Comparison of ENCODE assay signal across 11 cellular contexts in genomic region chr14:66509874-66510273, GRCh38. TPM values are rescaled to one million over a fixed set of nuclear protein-coding genes. Genes with fewer than 3 reads are reported as not detected.
DNase-seq lines count a peak whose midpoint lies in the region; ATAC-seq, FAIRE-seq and TF ChIP-seq lines count a peak whose summit lies in the region.
"Had no signal": no experiment of that assay in that cellular context is flagged by ENCODE, and none has a peak within 500 bp of the region (broad histone marks: within the 10 kb centered on the region; RNA-seq: fewer than 3 reads in every experiment).

No MANE protein-coding gene starts in this region.

- TSS peak; percentile 39 for BruUV-seq in K562 (replicated peaks; lab: Mats Ljungman, UMichigan)

- FAIRE-seq in A549 (lab: Jason Lieb, UNC) (no peak), K562 (lab: Jason Lieb, UNC) (no peak)

- peaks cover 19% of the 10 kb centered on the region for H3K27me3 ChIP-seq in GM23338 (ENCODE audit: insufficient read depth)
- H3K27me3 ChIP-seq in K562 (ENCODE audit: control insufficient read depth in 2 of 2, insufficient read depth in 2 of 2, low read length in 2 of 2): no peaks in the 10 kb centered on the region
- H3K27me3 ChIP-seq in mesenchymal stem cell (ENCODE audit: control insufficient read depth in 1 of 2, insufficient read depth in 1 of 2, low read length in 2 of 2): no peaks in the 10 kb centered on the region

- TF ChIP-seq POLR2A in A549 (IDR thresholded peaks at IDR 0.05; ENCODE audit: low read length) (no peak), K562 (conservative IDR thresholded peaks at IDR 0.05) (no peak)

- no peak overlapping the region for H2BK15ac ChIP-seq in mesenchymal stem cell (ENCODE audit: low read depth, poor library complexity, severe bottlenecking)

- peaks cover 9% of the 10 kb centered on the region for H3K4me1 Mint-ChIP-seq in GM23338

- peaks cover 5% of the 10 kb centered on the region for H3F3A ChIP-seq in GM23338 (replicated peaks; ENCODE audit: low read depth)

- H3K27ac ChIP-seq in A549 (no peak overlapping the region), GM23338 (ENCODE audit: low read depth) (no peak overlapping the region), K562 (ENCODE audit: extremely low read depth, low read depth, low read length) (no peak overlapping the region), mesenchymal stem cell (ENCODE audit: low read length, poor library complexity, severe bottlenecking) (no peak overlapping the region)

- H3K9me1 ChIP-seq in K562 (ENCODE audit: control insufficient read depth, insufficient read depth, low read length): no peaks in the 10 kb centered on the region

- POLR2A ChIA-PET in A549 (lab: Yijun Ruan, JAX): no interaction called here
- POLR2A ChIA-PET in K562 (lab: Yijun Ruan, JAX): no interaction called here

- H2AFZ ChIP-seq in GM23338: no peak overlapping the region
- H2AFZ ChIP-seq in K562 (ENCODE audit: low read depth, low read length): no peak overlapping the region
- H2AFZ ChIP-seq in mesenchymal stem cell (ENCODE audit: low read depth, low read length): no peak overlapping the region

- no peak overlapping the region for H2BK5ac ChIP-seq in mesenchymal stem cell (ENCODE audit: low read depth, low read length, poor library complexity, severe bottlenecking)

- H3K4me1 ChIP-seq in A549 (peaks cover 11% of the 10 kb centered on the region; the same call in 2 of the 3 replicates), GM23338 (ENCODE audit: insufficient read depth) (peaks cover 12% of the 10 kb centered on the region), K562 (replicated peaks in 1 of 2; ENCODE audit: control insufficient read depth in 2 of 2, insufficient read depth in 2 of 2, low read length in 2 of 2) (peaks cover 0 to 24% of the 10 kb centered on the region in 2 experiments; a peak in 3 of 5 replicates), mesenchymal stem cell (ENCODE audit: control insufficient read depth, insufficient read depth, low read depth, low read length) (peaks cover 2% of the 10 kb centered on the region)

- no peak overlapping the region for H3K23ac ChIP-seq in mesenchymal stem cell (ENCODE audit: low read length in 2 of 2)

- H3K27ac Mint-ChIP-seq in GM23338: no peak overlapping the region

- no peak overlapping the region for H4K8ac ChIP-seq in mesenchymal stem cell (ENCODE audit: low read length)

- H3K9me3 ChIP-seq in A549 (no peaks in the 10 kb centered on the region), K562 (replicated peaks; ENCODE audit: control insufficient read depth, insufficient read depth, low read depth, low read length) (no peaks in the 10 kb centered on the region), mesenchymal stem cell (ENCODE audit: control insufficient read depth, low read length) (no peaks in the 10 kb centered on the region)

- H3K9ac ChIP-seq in K562 (ENCODE audit: insufficient read depth in 1 of 2, low read depth in 2 of 2, low read length in 2 of 2): no peak overlapping the region
- H3K9ac ChIP-seq in mesenchymal stem cell (ENCODE audit: low read length): peak overlapping the region; percentile 93

- H2AK5ac ChIP-seq in mesenchymal stem cell (ENCODE audit: low read length, severe bottlenecking): no peak overlapping the region

- H2BK120ac ChIP-seq in mesenchymal stem cell (ENCODE audit: low read depth, low read length): no peak overlapping the region

- TF ChIP-seq RAD21 in A549 (conservative IDR thresholded peaks at IDR 0.05 in 1 of 2, IDR thresholded peaks at IDR 0.05 in 1 of 2): no peak
- TF ChIP-seq RAD21 in K562 (CRISPR knock-in tag; conservative IDR thresholded peaks at IDR 0.05 in 1 of 2, IDR thresholded peaks at IDR 0.05 in 1 of 2): no peak

- CTCF ChIA-PET in A549 (lab: Yijun Ruan, JAX) (no interaction called here), K562 (lab: Yijun Ruan, JAX; ENCODE audit: low intra/inter-chr PET ratio) (no interaction called here)

- H3K79me2 ChIP-seq in GM23338 (replicated peaks; ENCODE audit: insufficient read depth) (peaks cover 60% of the 10 kb centered on the region), K562 (ENCODE audit: control insufficient read depth, insufficient read depth, low read length) (peaks cover 55% of the 10 kb centered on the region)

- H3K14ac ChIP-seq in mesenchymal stem cell (ENCODE audit: low read length in 2 of 2): no peak overlapping the region

- TF ChIP-seq CTCF in A549 (IDR thresholded peaks at IDR 0.05) (no peak), GM23338 (conservative IDR thresholded peaks at IDR 0.05; ENCODE audit: low read depth in 2 of 2) (no peak), K562 (IDR thresholded peaks at IDR 0.05 in 2 of 3, conservative IDR thresholded peaks at IDR 0.05 in 1 of 3; ENCODE audit: insufficient read depth in 2 of 3, low read depth in 1 of 3, low read length in 3 of 3) (no peak)

- intact Hi-C loops in K562 (cut with micrococcal nuclease): no loop called here

- H3K4me2 ChIP-seq in A549 (peak overlapping the region; percentile 95), GM23338 (peak overlapping the region; percentile 93), K562 (ENCODE audit: insufficient read depth, low read length) (no peak overlapping the region), mesenchymal stem cell (ENCODE audit: low read length, poor library complexity, severe bottlenecking) (no peak overlapping the region)

- DNase-seq in A549 (ENCODE audit: low read depth in 1 of 2, low spot score in 1 of 2): no peak
- peak; percentile 26 for DNase-seq in GM23338 (ENCODE audit: low spot score)
- DNase-seq in K562 (ENCODE audit: extremely low read depth in 1 of 4, low spot score in 3 of 4): no peak
- peak; percentile 9 for DNase-seq in mesenchymal stem cell
- DNase-seq in GOT3 (lab: John Stamatoyannopoulos, UW): no peak
- no peak for DNase-seq in stimulated activated CD4-positive, alpha-beta T cell treated with anti-CD3 and anti-CD28 coated beads, Interleukin-4, amount 100 ng/mL, for 1 hour
- DNase-seq in NCI-H1930 (lab: John Stamatoyannopoulos, UW): no peak
- DNase-seq: activated CD4-positive, alpha-beta T cell treated with anti-CD3 and anti-CD28 coated beads for 4 hours; GDM1 had no signal

- no peak overlapping the region for H3K18ac ChIP-seq in mesenchymal stem cell (ENCODE audit: low read depth in 1 of 2, low read length in 2 of 2)

- WGBS in A549 (ENCODE audit: missing lambda C conversion rate): 82% methylated on average over 4 of the region's 4 CpGs
- WGBS in K562 (ENCODE audit: insufficient coverage, low coverage, missing lambda C conversion rate): 20% methylated on average over 4 of the region's 4 CpGs
- 83% methylated on average over 1 of the region's 4 CpGs for WGBS in mesenchymal stem cell

- no peaks in the 10 kb centered on the region for H3K9me2 ChIP-seq in GM23338 (ENCODE audit: insufficient read depth)

- no peaks in the 10 kb centered on the region for H3K36me3 ChIP-seq in GM23338 (ENCODE audit: insufficient read depth)
- no peaks in the 10 kb centered on the region for H3K36me3 ChIP-seq in K562 (ENCODE audit: control insufficient read depth, insufficient read depth, low read length)
- H3K36me3 ChIP-seq in mesenchymal stem cell (ENCODE audit: control insufficient read depth in 1 of 2, insufficient read depth in 2 of 2, low read depth in 1 of 2, low read length in 2 of 2): no peaks in the 10 kb centered on the region

- H3K9me3 Mint-ChIP-seq in GM23338: no peaks in the 10 kb centered on the region

- H3K79me1 ChIP-seq in mesenchymal stem cell (replicated peaks; ENCODE audit: low read length, poor library complexity, severe bottlenecking): peaks cover 7% of the 10 kb centered on the region

- H3K36me3 Mint-ChIP-seq in GM23338 (ENCODE audit: low read depth): no peaks in the 10 kb centered on the region; the same call in 2 of the 3 replicates

- in situ Hi-C loops in K562 (cut with MboI): no loop called here

- no peak overlapping the region for H2BK12ac ChIP-seq in mesenchymal stem cell (ENCODE audit: low read length in 2 of 2)

- peaks cover 26% of the 10 kb centered on the region for H3K27me3 Mint-ChIP-seq in GM23338 (ENCODE audit: insufficient read depth, low read depth, poor library complexity)

- H4K20me1 ChIP-seq in GM23338 (replicated peaks; ENCODE audit: insufficient read depth) (peaks cover 19% of the 10 kb centered on the region; the same call in 1 of the 2 replicates), K562 (replicated peaks; ENCODE audit: control insufficient read depth, insufficient read depth, low read length) (peaks cover 10% of the 10 kb centered on the region; the same call in 1 of the 2 replicates)

- H4K91ac ChIP-seq in mesenchymal stem cell (ENCODE audit: low read length): no peak overlapping the region

- TF ChIP-seq EP300 in A549 (IDR thresholded peaks at IDR 0.05) (no peak), K562 (IDR thresholded peaks at IDR 0.05; ENCODE audit: low read length) (no peak)

- H3K4me3 ChIP-seq in A549: peak overlapping the region; percentile 76
- H3K4me3 ChIP-seq in GM23338: peak overlapping the region; percentile 91
- H3K4me3 ChIP-seq in K562: peak overlapping the region; percentile 54; the same call in 1 of the 2 replicates
- peak overlapping the region in 1 of 2 experiments; percentile 97 for H3K4me3 ChIP-seq in mesenchymal stem cell (ENCODE audit: insufficient read depth in 1 of 2, low read depth in 1 of 2, low read length in 2 of 2)

- peak overlapping the region; percentile 85 for H3K4me3 Mint-ChIP-seq in GM23338

- ATAC-seq in A549: no peak
- ATAC-seq in GM23338: no peak
- ATAC-seq in K562: no peak
- ATAC-seq in GM19397 (IDR thresholded peaks at IDR 0.05; ENCODE audit: unreplicated experiment): no peak

- no peak overlapping the region for H3K4ac ChIP-seq in mesenchymal stem cell (ENCODE audit: low read depth in 1 of 2, low read length in 2 of 2)

RNA-seq across cellular contexts. Expression of gene GPHN, which starts 1.9 kb away (rescaled TPM):
- 15.5 and 17.6 TPM in 2 replicates for polyA plus RNA-seq in A549 (2011; rRNA removed)
- polyA plus RNA-seq in A549 (2012; cell fraction: cytosol; rRNA removed): 7.9 and 9.7 TPM in 2 replicates
- polyA plus RNA-seq in A549 (2012; cell fraction: nucleus; rRNA removed): 9.4 and 10.4 TPM in 2 replicates
- 12.7 to 16.3 TPM (median 12.8 TPM) in 3 replicates for polyA plus RNA-seq in A549 (2017; fragmentation: RNase III; extraction: RNeasy Plus Mini Kit Qiagen cat#74134 plus additional on column Dnase treatment)
- polyA minus RNA-seq in A549 (2011; rRNA and poly(A)+ RNA removed): 28.8 and 34.9 TPM in 2 replicates
- total RNA-seq in GM23338 (2014; rRNA removed; shearing (Covaris generic)): 13.7 and 17.6 TPM in 2 replicates
- polyA plus RNA-seq in GM23338 (2016; fragmentation: Nextera tagmentation; extraction: Ambion mirVana): 20.6 and 22.4 TPM in 2 replicates
- 32.3 and 50.5 TPM in 2 replicates for total RNA-seq in K562 (2011; cell fraction: chromatin; rRNA removed; ENCODE audit: low replicate concordance)
- 19.0 and 21.3 TPM in 2 replicates for total RNA-seq in K562 (2011; cell fraction: nucleolus; rRNA removed)
- 26.1 and 26.5 TPM in 2 replicates for total RNA-seq in K562 (2011; cell fraction: nucleoplasm; rRNA removed)
- total RNA-seq in K562 (2014; rRNA removed): 5.3 and 5.9 TPM in 2 replicates
- 9.2 and 10.6 TPM in 2 replicates for total RNA-seq in K562 (2014; rRNA removed; fragmentation: Illumina TruSeq; extraction: Trizol)
- total RNA-seq in K562 (2015; rRNA removed; fragmentation: Illumina TruSeq; extraction: Trizol): 9.2 and 11.7 TPM in 2 replicates
- 14.1 and 16.0 TPM in 2 replicates for total RNA-seq in K562 (2021)
- 7.8 and 10.2 TPM in 2 replicates for polyA plus RNA-seq in K562 (2011; rRNA removed)
- polyA plus RNA-seq in K562 (2011; cell fraction: cytosol; rRNA removed): 6.0 and 8.3 TPM in 2 replicates
- 10.1 and 13.2 TPM in 2 replicates for polyA plus RNA-seq in K562 (2011; cell fraction: nucleus; rRNA removed)
- polyA plus RNA-seq in K562 (2012): 9.8 and 11.6 TPM in 2 replicates
- 12.4 and 14.0 TPM in 2 replicates for polyA plus RNA-seq in K562 (2014; fragmentation: Illumina TruSeq; extraction: Trizol)
- 10 to 100 TPM in 1 of 2 experiments, 1 to 10 TPM in 1; 8.4 to 11.4 TPM for polyA plus RNA-seq in K562 (2014; fragmentation: Nextera tagmentation; extraction: Ambion mirVana)
- polyA plus RNA-seq in K562 (2014; rRNA removed): 11.1 and 11.9 TPM in 2 replicates
- polyA minus RNA-seq in K562 (2011; rRNA and poly(A)+ RNA removed): 22.9 and 26.6 TPM in 2 replicates
- polyA minus RNA-seq in K562 (2011; cell fraction: cytosol; rRNA and poly(A)+ RNA removed): 11.4 and 18.6 TPM in 2 replicates
- polyA minus RNA-seq in K562 (2011; cell fraction: nucleus; rRNA and poly(A)+ RNA removed): 40.5 and 44.4 TPM in 2 replicates
- polyA plus RNA-seq in mesenchymal stem cell (2013, experiment 1 of 2): 8.8 TPM
- polyA plus RNA-seq in mesenchymal stem cell (2013, experiment 2 of 2): 9.2 TPM

RNA-seq across cellular contexts. Expression of gene CCDC196, which starts 23.7 kb away (rescaled TPM):
- not detected in 2 replicates for polyA plus RNA-seq in A549 (2011; rRNA removed)
- polyA plus RNA-seq in A549 (2012; cell fraction: cytosol; rRNA removed): not detected in 2 replicates
- not detected in 2 replicates for polyA plus RNA-seq in A549 (2012; cell fraction: nucleus; rRNA removed)
- polyA plus RNA-seq in A549 (2017; fragmentation: RNase III; extraction: RNeasy Plus Mini Kit Qiagen cat#74134 plus additional on column Dnase treatment): not detected in 3 replicates
- not detected in 2 replicates for polyA minus RNA-seq in A549 (2011; rRNA and poly(A)+ RNA removed)
- total RNA-seq in GM23338 (2014; rRNA removed; shearing (Covaris generic)): not detected in 2 replicates
- 0.27 TPM in 1 of 2 replicates, not detected in the other for polyA plus RNA-seq in GM23338 (2016; fragmentation: Nextera tagmentation; extraction: Ambion mirVana)
- not detected in 2 replicates for total RNA-seq in K562 (2011; cell fraction: chromatin; rRNA removed; ENCODE audit: low replicate concordance)
- not detected in 2 replicates for total RNA-seq in K562 (2011; cell fraction: nucleolus; rRNA removed)
- not detected in 2 replicates for total RNA-seq in K562 (2011; cell fraction: nucleoplasm; rRNA removed)
- not detected in 2 replicates for total RNA-seq in K562 (2014; rRNA removed)
- not detected in 2 replicates for total RNA-seq in K562 (2014; rRNA removed; fragmentation: Illumina TruSeq; extraction: Trizol)
- total RNA-seq in K562 (2015; rRNA removed; fragmentation: Illumina TruSeq; extraction: Trizol): not detected in 2 replicates
- total RNA-seq in K562 (2021): not detected in 2 replicates
- polyA plus RNA-seq in K562 (2011; rRNA removed): not detected in 2 replicates
- polyA plus RNA-seq in K562 (2011; cell fraction: cytosol; rRNA removed): not detected in 2 replicates
- polyA plus RNA-seq in K562 (2011; cell fraction: nucleus; rRNA removed): not detected in 2 replicates
- not detected in 2 replicates for polyA plus RNA-seq in K562 (2012)
- not detected in 2 replicates for polyA plus RNA-seq in K562 (2014; fragmentation: Illumina TruSeq; extraction: Trizol)
- polyA plus RNA-seq in K562 (2014; fragmentation: Nextera tagmentation; extraction: Ambion mirVana): not detected
- not detected in 2 replicates for polyA plus RNA-seq in K562 (2014; rRNA removed)
- not detected in 2 replicates for polyA minus RNA-seq in K562 (2011; rRNA and poly(A)+ RNA removed)
- not detected in 2 replicates for polyA minus RNA-seq in K562 (2011; cell fraction: cytosol; rRNA and poly(A)+ RNA removed)
- polyA minus RNA-seq in K562 (2011; cell fraction: nucleus; rRNA and poly(A)+ RNA removed): not detected in 2 replicates
- not detected for polyA plus RNA-seq in mesenchymal stem cell (2013, experiment 1 of 2)
- polyA plus RNA-seq in mesenchymal stem cell (2013, experiment 2 of 2): not detected
- total RNA-seq: lung microvascular endothelial cell had no signal

Comparison
In these comparisons a context has a peak if more than half of its experiments do, and no peak if none do; other contexts are left out.
1. DNase-seq: peak in GM23338 (single experiment) and mesenchymal stem cell (single experiment); none in A549 (0 of 2), K562 (0 of 4), GOT3 (single experiment), stimulated activated CD4-positive, alpha-beta T cell treated with anti-CD3 and anti-CD28 coated beads, Interleukin-4, amount 100 ng/mL, for 1 hour (single experiment) and NCI-H1930 (0 of 2).
2. H3K4me2 ChIP-seq: peak in A549 (single experiment) and GM23338 (single experiment); none in K562 (single experiment) and mesenchymal stem cell (single experiment).
3. Of the 35 proteins assayed by ChIP-seq in both K562 and A549: peak only in K562: CBX8 and EHMT2; only in A549: REST; in both: none; in neither: 32.